ENCODE assay signal across 12 cellular contexts in the genomic region with DNA sequence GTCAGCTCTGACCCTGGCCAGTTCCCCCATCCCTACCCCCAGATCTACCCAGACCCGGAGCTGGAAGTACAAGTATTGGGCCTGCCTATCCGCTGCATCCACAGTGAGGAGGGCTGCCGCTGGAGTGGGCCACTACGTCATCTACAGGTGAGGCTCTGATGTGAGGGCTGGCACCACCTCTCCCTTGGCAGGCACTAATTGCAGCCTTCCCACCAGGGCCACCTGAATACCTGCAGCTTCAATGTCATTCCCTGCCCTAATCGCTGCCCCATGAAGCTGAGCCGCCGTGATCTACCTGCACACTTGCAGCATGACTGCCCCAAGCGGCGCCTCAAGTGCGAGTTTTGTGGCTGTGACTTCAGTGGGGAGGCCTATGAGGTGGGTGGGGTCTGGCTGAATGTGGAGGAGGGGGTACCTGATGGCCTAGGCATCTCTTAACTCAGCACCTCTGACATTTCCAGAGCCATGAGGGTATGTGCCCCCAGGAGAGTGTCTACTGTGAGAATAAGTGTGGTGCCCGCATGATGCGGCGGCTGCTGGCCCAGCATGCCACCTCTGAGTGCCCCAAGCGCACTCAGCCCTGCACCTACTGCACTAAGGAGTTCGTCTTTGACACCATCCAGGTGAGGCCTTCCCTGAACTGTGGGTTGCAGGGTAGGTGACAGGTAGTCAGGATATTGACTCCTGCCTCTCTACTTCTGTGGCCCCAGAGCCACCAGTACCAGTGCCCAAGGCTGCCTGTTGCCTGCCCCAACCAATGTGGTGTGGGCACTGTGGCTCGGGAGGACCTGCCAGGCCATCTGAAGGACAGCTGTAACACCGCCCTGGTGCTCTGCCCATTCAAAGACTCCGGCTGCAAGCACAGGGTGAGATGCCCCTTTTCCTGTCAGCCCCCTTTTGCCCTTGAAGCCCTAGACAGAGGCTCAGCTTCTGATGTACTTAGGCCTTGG. TPM values are rescaled to one million over a fixed set of nuclear protein-coding genes. Genes with fewer than 3 reads are reported as not detected.
DNase-seq lines count a peak whose midpoint lies in the region; ATAC-seq and TF ChIP-seq lines count a peak whose summit lies in the region.
"Had no signal": no experiment of that assay in that cellular context is flagged by ENCODE, and none has a peak within 500 bp of the region (broad histone marks: within the 10 kb centered on the region; RNA-seq: fewer than 3 reads in every experiment).

No MANE protein-coding gene starts in this region.

- DNase-seq in left cardiac atrium: peak; percentile 8
- DNase-seq in heart right ventricle: no peak
- peak in 2 of 4 donors; percentile 19 to 22 for DNase-seq in body of pancreas
- peak; percentile 56 for DNase-seq in myocyte (ENCODE audit: low read depth)
- DNase-seq in GDM1 (lab: John Stamatoyannopoulos, UW): no peak
- DNase-seq in SHP77 treated with DMSO at 0.1 percent for 48 hours (lab: John Stamatoyannopoulos, UW): no peak
- DNase-seq: GM23248, NCI-H187 treated with DMSO at 0.1 percent for 48 hours, SK-N-SH had no signal

- H3K4me3 ChIP-seq in heart right ventricle (no peak overlapping the region), body of pancreas (no peak overlapping the region)
- H3K4me3 ChIP-seq: GM23248 had no signal

- H3K36me3 ChIP-seq in heart right ventricle (peaks cover 0 to 40% (median 0%) of the 10 kb centered on the region in 9 donors), body of pancreas (replicated peaks in 1 of 2; ENCODE audit: insufficient read depth in 1 of 2, low read depth in 2 of 2) (peaks cover 0 to 7% of the 10 kb centered on the region in 2 donors)

- 91 to 96% methylated on average over 18 of the region's 18 CpGs for WGBS in heart right ventricle, 2 donors
- 54 to 70% methylated on average over 9 to 18 of the region's 18 CpGs for WGBS in body of pancreas, 2 donors

- peaks cover 6 to 56% (median 47%) of the 10 kb centered on the region in 9 donors for H3K4me1 ChIP-seq in heart right ventricle
- H3K4me1 ChIP-seq in body of pancreas: peaks cover 64% of the 10 kb centered on the region

- intact Hi-C loops in left cardiac atrium (cut with DNase I): loop anchor here in 1 of 2 donors (2.0 kb wide), 1 partner anchor 21 kb away; a partner anchor contains a TSS
- intact Hi-C loops in heart right ventricle (cut with DNase I): no loop called here
- intact Hi-C loops in body of pancreas (cut with DNase I): no loop called here

- ATAC-seq in left cardiac atrium: no peak
- ATAC-seq in heart right ventricle: no peak
- no peak for ATAC-seq in body of pancreas
- no peak for ATAC-seq in GM19351 (IDR thresholded peaks at IDR 0.05; ENCODE audit: unreplicated experiment)
- no peak for ATAC-seq in HG03108 (IDR thresholded peaks at IDR 0.05; ENCODE audit: unreplicated experiment)

- no peak for TF ChIP-seq POLR2A in body of pancreas (IDR thresholded peaks at IDR 0.05)

- no peak overlapping the region for H3K27ac ChIP-seq in heart right ventricle
- peak overlapping the region; percentile 93 to 98 (median 94) for H3K27ac ChIP-seq in body of pancreas
- H3K27ac ChIP-seq: GM23248 had no signal

- H3K27me3 ChIP-seq in heart right ventricle: peaks cover 0 to 5% (median 0%) of the 10 kb centered on the region in 7 donors
- H3K27me3 ChIP-seq in body of pancreas: no peaks in the 10 kb centered on the region

- no peaks in the 10 kb centered on the region for H3K9me3 ChIP-seq in heart right ventricle
- no peaks in the 10 kb centered on the region for H3K9me3 ChIP-seq in body of pancreas
- H3K9me3 ChIP-seq: SK-N-SH had no signal

- no peak for TF ChIP-seq CTCF in heart right ventricle (IDR thresholded peaks at IDR 0.05)
- TF ChIP-seq CTCF in body of pancreas (IDR thresholded peaks at IDR 0.05): no peak

RNA-seq across cellular contexts. Expression of a gene that starts 4.3 kb away (rescaled TPM):
- total RNA-seq in left cardiac atrium (1 to 10 TPM; 6.6 to 9.8 TPM), heart right ventricle (1 to 10 TPM; 1.3 to 6.4 (median 3.8) TPM), body of pancreas (10 to 100 TPM; 27.5 to 48.1 TPM), myocyte (173 and 248 TPM in 2 replicates)
- polyA plus RNA-seq in heart right ventricle: 1 to 10 TPM; 2.8 to 3.8 TPM
- polyA plus RNA-seq in myocyte (2012): 91.1 TPM

RNA-seq across cellular contexts. Expression of a gene that starts 19.5 kb away (rescaled TPM):
- total RNA-seq in left cardiac atrium (1 to 10 TPM in 1 of 2 donors, under 1 TPM in 1; 0.85 to 1.3 TPM), heart right ventricle (1 to 10 TPM in 4 of 10 donors, under 1 TPM in 6; 0.38 to 2.8 (median 0.82) TPM), body of pancreas (10 to 100 TPM in 1 of 2 donors, 1 to 10 TPM in 1; 2.9 to 18.5 TPM), myocyte (5.5 and 6.0 TPM in 2 replicates)
- 1 to 10 TPM; 1.1 to 1.8 TPM for polyA plus RNA-seq in heart right ventricle
- 5.6 TPM for polyA plus RNA-seq in myocyte (2012)

RNA-seq across cellular contexts. Expression of a gene that starts 22.0 kb away (rescaled TPM):
- total RNA-seq in left cardiac atrium (1 to 10 TPM; 3.5 to 3.7 TPM), heart right ventricle (1 to 10 TPM in 4 of 10 donors, under 1 TPM in 6; 0.36 to 1.8 (median 0.89) TPM), body of pancreas (1 to 10 TPM; 2.0 to 3.1 TPM), myocyte (11.1 and 22.3 TPM in 2 replicates)
- 1 to 10 TPM; 3.4 to 9.3 TPM for polyA plus RNA-seq in heart right ventricle
- polyA plus RNA-seq in myocyte (2012): 18.4 TPM
- total RNA-seq: occipital lobe had no signal

RNA-seq across cellular contexts. Expression of a gene that starts 28.3 kb away (rescaled TPM):
- total RNA-seq in left cardiac atrium (100 to 1,000 TPM; 894 to 914 TPM), heart right ventricle (100 to 1,000 TPM; 807 to 986 (median 861) TPM), body of pancreas (100 to 1,000 TPM; 208 to 220 TPM), myocyte (261 and 384 TPM in 2 replicates)
- polyA plus RNA-seq in heart right ventricle: 1,000 to 10,000 TPM in 1 of 2 donors, 100 to 1,000 TPM in 1; 300 to 1,566 TPM
- 793 TPM for polyA plus RNA-seq in myocyte (2012)

RNA-seq across cellular contexts. Expression of a gene that starts 30.4 kb away (rescaled TPM):
- total RNA-seq in left cardiac atrium (10 to 100 TPM; 37.2 to 53.8 TPM), heart right ventricle (10 to 100 TPM in 7 of 10 donors, 1 to 10 TPM in 3; 7.0 to 25.0 (median 10.4) TPM), body of pancreas (10 to 100 TPM; 18.2 to 61.3 TPM), myocyte (162 and 198 TPM in 2 replicates)
- 10 to 100 TPM; 25.2 to 37.3 TPM for polyA plus RNA-seq in heart right ventricle
- 125 TPM for polyA plus RNA-seq in myocyte (2012)

Comparison
In these comparisons a context has a peak if more than half of its experiments do, and no peak if none do; other contexts are left out.
1. DNase-seq: peak in left cardiac atrium (single experiment) and myocyte (single experiment); none in heart right ventricle (0 of 2), GDM1 (single experiment) and SHP77 treated with DMSO at 0.1 percent for 48 hours (single experiment).
2. H3K27ac ChIP-seq: peak in body of pancreas (4 of 4); none in heart right ventricle (0 of 10).